Comparison of ENCODE assay signal across 8 cellular contexts in the genomic region with DNA sequence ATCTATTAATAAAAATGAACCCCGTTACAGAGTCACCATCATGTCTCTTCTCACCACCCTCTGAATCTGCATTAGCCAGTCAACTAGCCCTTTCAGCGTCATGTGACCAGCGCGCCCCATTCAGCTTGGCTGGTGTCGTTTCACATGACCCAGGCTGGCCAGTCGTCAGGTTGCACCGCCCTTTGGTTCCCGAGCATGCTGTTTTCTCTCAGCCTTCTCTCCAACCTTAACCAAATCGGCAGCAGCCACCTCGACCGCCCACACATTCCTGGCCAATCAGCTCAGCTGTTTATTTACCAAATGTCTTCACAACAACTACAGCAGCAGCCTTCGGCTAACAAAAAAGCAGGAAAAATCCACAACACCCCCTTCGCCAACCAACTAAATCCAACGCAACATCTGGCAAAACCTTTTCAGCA. TPM values are rescaled to one million over a fixed set of nuclear protein-coding genes. Genes with fewer than 3 reads are reported as not detected.
DNase-seq lines count a peak whose midpoint lies in the region; ATAC-seq and TF ChIP-seq lines count a peak whose summit lies in the region.

No MANE protein-coding gene starts in this region.

- peak; percentile 88 for DNase-seq in activated CD4-positive, alpha-beta memory T cell treated with anti-CD3 and anti-CD28 coated beads for 36 hours
- peak; percentile 53 to 56 (median 55) for DNase-seq in effector memory CD8-positive, alpha-beta T cell
- DNase-seq in naive thymus-derived CD8-positive, alpha-beta T cell, result peak; percentile 20 to 76 (median 54)
- DNase-seq in tibial artery (peak in 1 of 2 donors; percentile 65), Kasumi-1 (lab: John Stamatoyannopoulos, UW) (no peak), dedifferentiated amniotic fluid mesenchymal stem cell (ENCODE audit: extremely low spot score) (no peak)

- CTCF ChIA-PET in HEK293 (lab: Yijun Ruan, JAX), result interaction anchor here (0.7 to 0.8 kb wide), 2 partner anchors 158 to 176 kb away, joined by 3 to 4 read pairs; no protein-coding TSS in a partner anchor
- CTCF ChIA-PET in activated CD4-positive, alpha-beta memory T cell treated with anti-CD3 and anti-CD28 coated beads for 36 hours (lab: Charles Lee), result interaction anchor here (2.8 kb wide), 1 partner anchor 15 kb away, joined by 12 read pairs; no protein-coding TSS in a partner anchor

- peaks cover 64% of the 10 kb centered on the region for H3K4me1 Mint-ChIP-seq in activated CD4-positive, alpha-beta memory T cell treated with anti-CD3 and anti-CD28 coated beads for 36 hours (ENCODE audit: low read depth)
- H3K4me1 Mint-ChIP-seq in effector memory CD8-positive, alpha-beta T cell (ENCODE audit: low read depth in 2 of 2), result peaks cover 38 to 68% of the 10 kb centered on the region in 2 donors
- H3K4me1 Mint-ChIP-seq in naive thymus-derived CD8-positive, alpha-beta T cell, result peaks cover 28 to 82% (median 74%) of the 10 kb centered on the region in 4 donors

- peak overlapping the region; percentile 96 for H3K4me3 Mint-ChIP-seq in activated CD4-positive, alpha-beta memory T cell treated with anti-CD3 and anti-CD28 coated beads for 36 hours
- H3K4me3 Mint-ChIP-seq in effector memory CD8-positive, alpha-beta T cell, result peak overlapping the region; percentile 87 to 92
- H3K4me3 Mint-ChIP-seq in naive thymus-derived CD8-positive, alpha-beta T cell, result peak overlapping the region; percentile 72 to 100 (median 90)

- peak; percentile 69 for ATAC-seq in effector memory CD8-positive, alpha-beta T cell (replicated peaks)
- peak; percentile 58 to 62 for ATAC-seq in naive thymus-derived CD8-positive, alpha-beta T cell
- no peak for ATAC-seq in HG02610 (IDR thresholded peaks at IDR 0.05; ENCODE audit: unreplicated experiment)

- H3K27ac Mint-ChIP-seq in activated CD4-positive, alpha-beta memory T cell treated with anti-CD3 and anti-CD28 coated beads for 36 hours, result peak overlapping the region; percentile 77
- peak overlapping the region; percentile 93 to 98 for H3K27ac Mint-ChIP-seq in effector memory CD8-positive, alpha-beta T cell
- H3K27ac Mint-ChIP-seq in naive thymus-derived CD8-positive, alpha-beta T cell, result peak overlapping the region; percentile 74 to 96 (median 92)

- H3K36me3 ChIP-seq in HEK293 (ENCODE audit: control insufficient read depth in 2 of 2, insufficient read depth in 1 of 2, low read length in 2 of 2), result peaks cover 78 to 100% of the 10 kb centered on the region in 2 experiments
- H3K36me3 ChIP-seq in tibial artery, result peaks cover 78 to 83% (median 82%) of the 10 kb centered on the region in 3 donors

- H3K4me3 ChIP-seq in HEK293 (ENCODE audit: low read depth, low read length) (no peak overlapping the region), tibial artery (peak overlapping the region; percentile 1 to 61)

- no peak overlapping the region for H3K27ac ChIP-seq in HEK293 (ENCODE audit: extremely low read depth, low read depth, low read length)
- H3K27ac ChIP-seq in tibial artery, result peak overlapping the region in 1 of 2 donors; percentile 96

- intact Hi-C loops in activated CD4-positive, alpha-beta memory T cell treated with anti-CD3 and anti-CD28 coated beads for 36 hours (cut with micrococcal nuclease), result loop anchor here (10.0 kb wide), 2 partner anchors 385 to 575 kb away; a partner anchor contains a TSS
- intact Hi-C loops in tibial artery (cut with DNase I; ENCODE audit: low total_unique reads), result no loop called here

- H3K4me1 ChIP-seq in HEK293 (ENCODE audit: control insufficient read depth, insufficient read depth, low read length) (peaks cover 10% of the 10 kb centered on the region; the same call in 1 of the 2 replicates), tibial artery (peaks cover 0 to 86% (median 52%) of the 10 kb centered on the region in 4 donors)

- no peaks in the 10 kb centered on the region for H3K9me3 Mint-ChIP-seq in activated CD4-positive, alpha-beta memory T cell treated with anti-CD3 and anti-CD28 coated beads for 36 hours
- no peaks in the 10 kb centered on the region for H3K9me3 Mint-ChIP-seq in effector memory CD8-positive, alpha-beta T cell
- H3K9me3 Mint-ChIP-seq in naive thymus-derived CD8-positive, alpha-beta T cell, result no peaks in the 10 kb centered on the region

- POLR2A ChIA-PET in HEK293 (lab: Yijun Ruan, JAX), result interaction anchor here (1.5 kb wide), 1 partner anchor 9 kb away, joined by 8 read pairs; no protein-coding TSS in a partner anchor
- POLR2A ChIA-PET in activated CD4-positive, alpha-beta memory T cell treated with anti-CD3 and anti-CD28 coated beads for 36 hours (lab: Charles Lee), result interaction anchor here (1.0 to 8.1 kb wide), 4 partner anchors 9 to 158 kb away, joined by 3 to 73 read pairs (median 4); no protein-coding TSS in a partner anchor
- POLR2A ChIA-PET in naive thymus-derived CD8-positive, alpha-beta T cell (lab: Charles Lee), result interaction anchor here (1.1 to 13.3 kb wide), 4 partner anchors 10 to 83 kb away, joined by 5 to 353 read pairs (median 36); a partner anchor contains a TSS

- H3K9me3 ChIP-seq in HEK293 (ENCODE audit: control insufficient read depth, insufficient read depth, low read depth, low read length), result no peaks in the 10 kb centered on the region
- no peaks in the 10 kb centered on the region for H3K9me3 ChIP-seq in tibial artery

- no peaks in the 10 kb centered on the region for H3K27me3 Mint-ChIP-seq in activated CD4-positive, alpha-beta memory T cell treated with anti-CD3 and anti-CD28 coated beads for 36 hours
- no peaks in the 10 kb centered on the region for H3K27me3 Mint-ChIP-seq in effector memory CD8-positive, alpha-beta T cell
- no peaks in the 10 kb centered on the region for H3K27me3 Mint-ChIP-seq in naive thymus-derived CD8-positive, alpha-beta T cell

- peaks cover 97% of the 10 kb centered on the region for H3K36me3 Mint-ChIP-seq in activated CD4-positive, alpha-beta memory T cell treated with anti-CD3 and anti-CD28 coated beads for 36 hours
- H3K36me3 Mint-ChIP-seq in effector memory CD8-positive, alpha-beta T cell (ENCODE audit: insufficient read depth), result peaks cover 100% of the 10 kb centered on the region
- peaks cover 47 to 98% (median 79%) of the 10 kb centered on the region in 3 donors for H3K36me3 Mint-ChIP-seq in naive thymus-derived CD8-positive, alpha-beta T cell

- no peaks in the 10 kb centered on the region for H3K27me3 ChIP-seq in tibial artery

- TF ChIP-seq CTCF in HEK293 (tag by site-specific recombination; IDR thresholded peaks at IDR 0.05) (no peak), tibial artery (IDR thresholded peaks at IDR 0.05) (no peak)

TF ChIP-seq in HEK293, 187 proteins besides CTCF, POLR2A, EP300 and RAD21 (continues in another document):
- TF ChIP-seq, protein P1, sequence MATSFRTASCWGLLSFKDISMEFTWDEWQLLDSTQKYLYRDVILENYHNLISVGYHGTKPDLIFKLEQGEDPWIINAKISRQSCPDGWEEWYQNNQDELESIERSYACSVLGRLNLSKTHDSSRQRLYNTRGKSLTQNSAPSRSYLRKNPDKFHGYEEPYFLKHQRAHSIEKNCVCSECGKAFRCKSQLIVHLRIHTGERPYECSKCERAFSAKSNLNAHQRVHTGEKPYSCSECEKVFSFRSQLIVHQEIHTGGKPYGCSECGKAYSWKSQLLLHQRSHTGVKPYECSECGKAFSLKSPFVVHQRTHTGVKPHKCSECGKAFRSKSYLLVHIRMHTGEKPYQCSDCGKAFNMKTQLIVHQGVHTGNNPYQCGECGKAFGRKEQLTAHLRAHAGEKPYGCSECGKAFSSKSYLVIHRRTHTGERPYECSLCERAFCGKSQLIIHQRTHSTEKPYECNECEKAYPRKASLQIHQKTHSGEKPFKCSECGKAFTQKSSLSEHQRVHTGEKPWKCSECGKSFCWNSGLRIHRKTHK (tag by site-specific recombination; IDR thresholded peaks at IDR 0.05), result no peak
- TF ChIP-seq, protein P2, sequence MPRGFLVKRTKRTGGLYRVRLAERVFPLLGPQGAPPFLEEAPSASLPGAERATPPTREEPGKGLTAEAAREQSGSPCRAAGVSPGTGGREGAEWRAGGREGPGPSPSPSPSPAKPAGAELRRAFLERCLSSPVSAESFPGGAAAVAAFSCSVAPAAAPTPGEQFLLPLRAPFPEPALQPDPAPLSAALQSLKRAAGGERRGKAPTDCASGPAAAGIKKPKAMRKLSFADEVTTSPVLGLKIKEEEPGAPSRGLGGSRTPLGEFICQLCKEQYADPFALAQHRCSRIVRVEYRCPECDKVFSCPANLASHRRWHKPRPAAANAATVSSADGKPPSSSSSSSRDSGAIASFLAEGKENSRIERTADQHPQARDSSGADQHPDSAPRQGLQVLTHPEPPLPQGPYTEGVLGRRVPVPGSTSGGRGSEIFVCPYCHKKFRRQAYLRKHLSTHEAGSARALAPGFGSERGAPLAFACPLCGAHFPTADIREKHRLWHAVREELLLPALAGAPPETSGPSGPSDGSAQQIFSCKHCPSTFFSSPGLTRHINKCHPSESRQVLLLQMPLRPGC (tag by site-specific recombination; IDR thresholded peaks at IDR 0.05), result no peak
- no peak for TF ChIP-seq ZNF174 (tag by site-specific recombination; IDR thresholded peaks at IDR 0.05)
- TF ChIP-seq GLI4 (tag by site-specific recombination; IDR thresholded peaks at IDR 0.05), result no peak
- no peak for TF ChIP-seq ZNF623 (tag by site-specific recombination; IDR thresholded peaks at IDR 0.05)
- TF ChIP-seq ZNF600 (tag by site-specific recombination; IDR thresholded peaks at IDR 0.05), result peak; percentile 66
- peak; percentile 32; the same call in 1 of the 2 replicates for TF ChIP-seq SP2 (tag by site-specific recombination; IDR thresholded peaks at IDR 0.05)
- TF ChIP-seq ZBTB17 (tag by site-specific recombination; IDR thresholded peaks at IDR 0.05), result 0 out of 2 replicates have a peak, but pooled peaks have one; percentile 13

RNA-seq across cellular contexts. Expression of a gene that starts 5.6 kb away (rescaled TPM):
- total RNA-seq in activated CD4-positive, alpha-beta memory T cell treated with anti-CD3 and anti-CD28 coated beads for 36 hours, result 100 to 1,000 TPM; 390 to 392 TPM
- total RNA-seq in naive thymus-derived CD8-positive, alpha-beta T cell, result 100 to 1,000 TPM; 357 to 359 TPM
- polyA plus RNA-seq in naive thymus-derived CD8-positive, alpha-beta T cell, result 100 to 1,000 TPM; 268 to 375 (median 332) TPM

RNA-seq across cellular contexts. Expression of a gene that starts 52.5 kb away (rescaled TPM):
- total RNA-seq in activated CD4-positive, alpha-beta memory T cell treated with anti-CD3 and anti-CD28 coated beads for 36 hours, result 10 to 100 TPM; 25.8 to 27.5 TPM
- total RNA-seq in naive thymus-derived CD8-positive, alpha-beta T cell, result 100 to 1,000 TPM; 151 to 163 TPM
- polyA plus RNA-seq in naive thymus-derived CD8-positive, alpha-beta T cell, result 10 to 100 TPM; 46.4 to 79.6 (median 52.8) TPM

Comparison
In these comparisons a context has a peak if more than half of its experiments do, and no peak if none do; other contexts are left out.
1. DNase-seq: peak in activated CD4-positive, alpha-beta memory T cell treated with anti-CD3 and anti-CD28 coated beads for 36 hours (single experiment), effector memory CD8-positive, alpha-beta T cell (3 of 3) and naive thymus-derived CD8-positive, alpha-beta T cell (10 of 10); none in Kasumi-1 (0 of 2) and dedifferentiated amniotic fluid mesenchymal stem cell (single experiment).
2. RNA of a gene that starts 52.5 kb away (total RNA-seq): 151 to 163 TPM in naive thymus-derived CD8-positive, alpha-beta T cell; 25.8 to 27.5 TPM in activated CD4-positive, alpha-beta memory T cell treated with anti-CD3 and anti-CD28 coated beads for 36 hours; every median in the first group is over 4 times any median in the second.
3. Peak in every context shown above with its lines, with median percentiles within 50 percentile points of each other: H3K27ac Mint-ChIP-seq and H3K4me3 Mint-ChIP-seq.